1 cellular context compared by ENCODE assay signal in the genomic region with DNA sequence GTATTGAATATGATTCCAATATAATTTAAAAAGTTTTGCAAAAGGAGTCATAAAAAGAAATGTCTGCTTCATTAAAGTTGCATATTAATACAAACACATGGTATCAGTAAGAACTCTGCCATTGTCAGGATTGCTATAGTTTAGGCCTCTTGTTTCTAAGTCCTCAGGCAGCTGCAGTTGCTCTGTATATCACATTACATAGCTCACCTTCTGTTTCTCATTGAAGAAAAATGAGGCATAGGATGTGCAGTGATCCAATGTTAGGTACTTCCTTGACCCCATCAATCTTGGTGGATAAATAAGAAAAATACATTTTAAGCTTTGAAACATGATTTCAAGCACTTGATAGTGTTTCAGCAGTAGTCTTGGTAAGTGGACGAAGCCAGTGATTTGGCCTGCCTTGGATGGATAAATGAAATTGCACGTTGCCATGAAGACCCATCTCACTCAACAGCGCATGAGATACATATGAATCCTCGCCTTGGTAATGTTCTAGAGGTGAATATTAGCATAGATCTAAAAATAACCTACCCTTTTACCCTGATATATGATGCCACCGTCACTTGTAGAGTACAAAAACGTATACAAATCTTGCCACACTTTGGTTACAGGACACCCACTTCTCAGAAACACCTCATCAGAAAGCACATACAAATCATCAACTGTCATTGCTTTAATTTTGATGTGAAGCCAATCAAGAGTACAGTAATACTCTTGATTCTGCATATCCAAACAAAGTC.
TF ChIP-seq lines count a peak whose summit lies in the region.

No MANE protein-coding gene starts in this region.

TF ChIP-seq in SK-N-SH treated with all-trans-retinoic acid at 6 μM for 48 hours, 23 proteins besides CTCF, POLR2A, EP300 and RAD21 (continued from another document):
- TF ChIP-seq, protein P1, sequence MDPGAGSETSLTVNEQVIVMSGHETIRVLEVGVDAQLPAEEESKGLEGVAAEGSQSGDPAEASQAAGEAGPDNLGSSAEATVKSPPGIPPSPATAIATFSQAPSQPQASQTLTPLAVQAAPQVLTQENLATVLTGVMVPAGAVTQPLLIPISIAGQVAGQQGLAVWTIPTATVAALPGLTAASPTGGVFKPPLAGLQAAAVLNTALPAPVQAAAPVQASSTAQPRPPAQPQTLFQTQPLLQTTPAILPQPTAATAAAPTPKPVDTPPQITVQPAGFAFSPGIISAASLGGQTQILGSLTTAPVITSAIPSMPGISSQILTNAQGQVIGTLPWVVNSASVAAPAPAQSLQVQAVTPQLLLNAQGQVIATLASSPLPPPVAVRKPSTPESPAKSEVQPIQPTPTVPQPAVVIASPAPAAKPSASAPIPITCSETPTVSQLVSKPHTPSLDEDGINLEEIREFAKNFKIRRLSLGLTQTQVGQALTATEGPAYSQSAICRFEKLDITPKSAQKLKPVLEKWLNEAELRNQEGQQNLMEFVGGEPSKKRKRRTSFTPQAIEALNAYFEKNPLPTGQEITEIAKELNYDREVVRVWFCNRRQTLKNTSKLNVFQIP (CRISPR knock-in tag; IDR thresholded peaks at IDR 0.05; ENCODE audit: borderline replicate concordance, low read depth), result no peak
- TF ChIP-seq ZFP30 (CRISPR knock-in tag; IDR thresholded peaks at IDR 0.05), result no peak
- TF ChIP-seq ZNF70 (CRISPR knock-in tag; IDR thresholded peaks at IDR 0.05), result no peak
- no peak for TF ChIP-seq ZC3H10 (CRISPR knock-in tag; IDR thresholded peaks at IDR 0.05)
- TF ChIP-seq PPARA (CRISPR knock-in tag; IDR thresholded peaks at IDR 0.05; ENCODE audit: borderline replicate concordance), result no peak
- no peak for TF ChIP-seq ZFP3 (CRISPR knock-in tag; IDR thresholded peaks at IDR 0.05)
- TF ChIP-seq ISL1 (CRISPR knock-in tag; IDR thresholded peaks at IDR 0.05), result no peak
- TF ChIP-seq, protein P2, sequence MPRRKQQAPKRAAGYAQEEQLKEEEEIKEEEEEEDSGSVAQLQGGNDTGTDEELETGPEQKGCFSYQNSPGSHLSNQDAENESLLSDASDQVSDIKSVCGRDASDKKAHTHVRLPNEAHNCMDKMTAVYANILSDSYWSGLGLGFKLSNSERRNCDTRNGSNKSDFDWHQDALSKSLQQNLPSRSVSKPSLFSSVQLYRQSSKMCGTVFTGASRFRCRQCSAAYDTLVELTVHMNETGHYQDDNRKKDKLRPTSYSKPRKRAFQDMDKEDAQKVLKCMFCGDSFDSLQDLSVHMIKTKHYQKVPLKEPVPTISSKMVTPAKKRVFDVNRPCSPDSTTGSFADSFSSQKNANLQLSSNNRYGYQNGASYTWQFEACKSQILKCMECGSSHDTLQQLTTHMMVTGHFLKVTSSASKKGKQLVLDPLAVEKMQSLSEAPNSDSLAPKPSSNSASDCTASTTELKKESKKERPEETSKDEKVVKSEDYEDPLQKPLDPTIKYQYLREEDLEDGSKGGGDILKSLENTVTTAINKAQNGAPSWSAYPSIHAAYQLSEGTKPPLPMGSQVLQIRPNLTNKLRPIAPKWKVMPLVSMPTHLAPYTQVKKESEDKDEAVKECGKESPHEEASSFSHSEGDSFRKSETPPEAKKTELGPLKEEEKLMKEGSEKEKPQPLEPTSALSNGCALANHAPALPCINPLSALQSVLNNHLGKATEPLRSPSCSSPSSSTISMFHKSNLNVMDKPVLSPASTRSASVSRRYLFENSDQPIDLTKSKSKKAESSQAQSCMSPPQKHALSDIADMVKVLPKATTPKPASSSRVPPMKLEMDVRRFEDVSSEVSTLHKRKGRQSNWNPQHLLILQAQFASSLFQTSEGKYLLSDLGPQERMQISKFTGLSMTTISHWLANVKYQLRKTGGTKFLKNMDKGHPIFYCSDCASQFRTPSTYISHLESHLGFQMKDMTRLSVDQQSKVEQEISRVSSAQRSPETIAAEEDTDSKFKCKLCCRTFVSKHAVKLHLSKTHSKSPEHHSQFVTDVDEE (CRISPR knock-in tag; IDR thresholded peaks at IDR 0.05), result no peak
- no peak for TF ChIP-seq GLIS3 (CRISPR knock-in tag; IDR thresholded peaks at IDR 0.05)
- TF ChIP-seq SNAI2 (CRISPR knock-in tag; IDR thresholded peaks at IDR 0.05), result no peak
- TF ChIP-seq CSRNP3 (CRISPR knock-in tag; IDR thresholded peaks at IDR 0.05), result no peak
- no peak for TF ChIP-seq ESRRG (CRISPR knock-in tag; IDR thresholded peaks at IDR 0.05)
- no peak for TF ChIP-seq ARNTL (CRISPR knock-in tag; IDR thresholded peaks at IDR 0.05; ENCODE audit: borderline replicate concordance, low read depth)
- no peak for TF ChIP-seq CREB5 (CRISPR knock-in tag; IDR thresholded peaks at IDR 0.05; ENCODE audit: low read depth)
- TF ChIP-seq RARB (CRISPR knock-in tag; IDR thresholded peaks at IDR 0.05), result no peak
- no peak for TF ChIP-seq OSR1 (CRISPR knock-in tag; IDR thresholded peaks at IDR 0.05)
